Comparison of ENCODE assay signal across 8 cellular contexts in the genomic region with DNA sequence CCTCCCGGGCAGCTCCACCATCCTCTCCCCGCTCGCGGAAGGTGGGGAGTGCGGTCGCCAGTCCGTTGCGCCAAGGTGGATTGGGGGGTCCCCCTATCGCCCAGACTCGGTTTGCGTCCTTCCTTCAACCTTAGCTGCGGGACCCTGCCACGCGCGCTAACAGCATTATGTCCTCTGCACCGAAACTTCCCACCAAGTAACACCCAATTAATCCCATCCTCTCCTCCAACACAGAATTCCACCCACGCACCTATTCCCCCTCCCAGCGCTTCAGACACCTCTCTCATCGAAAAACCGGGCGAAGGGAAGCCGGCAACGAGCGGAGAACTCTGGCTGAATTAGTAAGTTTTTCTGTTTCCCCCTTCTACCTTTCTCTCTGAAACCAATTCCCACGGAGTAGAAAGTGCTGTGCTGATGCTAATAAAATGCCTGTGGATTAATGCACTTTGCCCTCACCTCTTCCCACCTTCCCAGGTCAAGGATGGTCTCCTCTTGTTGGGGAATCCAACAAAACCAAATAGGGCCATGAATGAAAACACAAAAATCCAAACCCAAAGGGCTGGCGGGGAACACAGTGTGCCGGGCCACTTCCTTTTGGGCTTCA. TPM values are rescaled to one million over a fixed set of nuclear protein-coding genes. Genes with fewer than 3 reads are reported as not detected.
DNase-seq lines count a peak whose midpoint lies in the region; ATAC-seq and TF ChIP-seq lines count a peak whose summit lies in the region.

No MANE protein-coding gene starts in this region.

- peaks cover 15% of the 10 kb centered on the region for H3K4me1 Mint-ChIP-seq in activated CD4-positive, alpha-beta T cell treated with anti-CD3 and anti-CD28 coated beads, Interleukin-2, amount 10 ng/mL, durations not matched to agents 24 days and 14 days
- peaks cover 38% of the 10 kb centered on the region for H3K4me1 Mint-ChIP-seq in activated CD8-positive, alpha-beta T cell treated with anti-CD3 and anti-CD28 coated beads for 36 hours (ENCODE audit: low read depth)

- H3K36me3 ChIP-seq in kidney epithelial cell (ENCODE audit: control insufficient read depth, insufficient read depth, low read length) (no peaks in the 10 kb centered on the region), thoracic aorta (no peaks in the 10 kb centered on the region)

- H3K27me3 ChIP-seq in kidney epithelial cell (ENCODE audit: control insufficient read depth, insufficient read depth, low read length): no peaks in the 10 kb centered on the region
- H3K27me3 ChIP-seq in thoracic aorta (replicated peaks; ENCODE audit: insufficient read depth): no peaks in the 10 kb centered on the region

- peaks cover 5% of the 10 kb centered on the region for H3K36me3 Mint-ChIP-seq in activated CD4-positive, alpha-beta T cell treated with anti-CD3 and anti-CD28 coated beads, Interleukin-2, amount 10 ng/mL, durations not matched to agents 24 days and 14 days (ENCODE audit: low read depth)
- no peaks in the 10 kb centered on the region for H3K36me3 Mint-ChIP-seq in activated CD8-positive, alpha-beta T cell treated with anti-CD3 and anti-CD28 coated beads for 36 hours (ENCODE audit: low read depth)

- intact Hi-C loops in activated CD4-positive, alpha-beta T cell treated with anti-CD3 and anti-CD28 coated beads, Interleukin-2, amount 10 ng/mL, durations not matched to agents 24 days and 14 days (cut with micrococcal nuclease): loop anchor here (1.0 to 2.0 kb wide), 4 partner anchors 9 to 55 kb away; partner anchors contain the start of gene HOXA9
- intact Hi-C loops in activated CD8-positive, alpha-beta T cell treated with anti-CD3 and anti-CD28 coated beads for 36 hours (cut with micrococcal nuclease): no loop called here

- H3K4me3 ChIP-seq in kidney epithelial cell (ENCODE audit: low read depth, low read length): peak overlapping the region; percentile 71
- H3K4me3 ChIP-seq in thoracic aorta: peak overlapping the region; percentile 71

- TF ChIP-seq CTCF in activated CD8-positive, alpha-beta T cell treated with anti-CD3 and anti-CD28 coated beads for 36 hours (IDR thresholded peaks at IDR 0.05): no peak
- TF ChIP-seq CTCF in kidney epithelial cell (IDR thresholded peaks at IDR 0.05; ENCODE audit: insufficient read depth, low read length, poor library complexity, severe bottlenecking) (no peak), thoracic aorta (IDR thresholded peaks at IDR 0.05) (no peak)

- H3K27me3 Mint-ChIP-seq in activated CD4-positive, alpha-beta T cell treated with anti-CD3 and anti-CD28 coated beads, Interleukin-2, amount 10 ng/mL, durations not matched to agents 24 days and 14 days: peaks cover 84% of the 10 kb centered on the region
- peaks cover 87% of the 10 kb centered on the region for H3K27me3 Mint-ChIP-seq in activated CD8-positive, alpha-beta T cell treated with anti-CD3 and anti-CD28 coated beads for 36 hours

- H3K9me3 ChIP-seq in thoracic aorta: no peaks in the 10 kb centered on the region

- peak; percentile 58 for DNase-seq in activated CD4-positive, alpha-beta T cell treated with anti-CD3 and anti-CD28 coated beads, Interleukin-2, amount 10 ng/mL, durations not matched to agents 24 days and 14 days
- DNase-seq in activated CD4-positive, alpha-beta T cell treated with anti-CD3 and anti-CD28 coated beads for 1 hour: no peak
- DNase-seq in activated CD8-positive, alpha-beta T cell treated with anti-CD3 and anti-CD28 coated beads for 36 hours: no peak
- DNase-seq in kidney epithelial cell (ENCODE audit: low read depth) (no peak), thoracic aorta (ENCODE audit: low spot score) (no peak), putamen (ENCODE audit: low spot score) (no peak)

- peaks cover 14 to 59% of the 10 kb centered on the region in 2 donors for H3K4me1 ChIP-seq in thoracic aorta (ENCODE audit: control insufficient read depth in 1 of 2, low read depth in 2 of 2)

- CTCF ChIA-PET in activated CD8-positive, alpha-beta T cell treated with anti-CD3 and anti-CD28 coated beads for 36 hours (lab: Charles Lee): interaction anchor here (0.8 to 6.2 kb wide), 13 partner anchors 10 to 469 kb away, joined by 3 to 63 read pairs (median 6); no protein-coding TSS in a partner anchor

- POLR2A ChIA-PET in activated CD8-positive, alpha-beta T cell treated with anti-CD3 and anti-CD28 coated beads for 36 hours (lab: Charles Lee): no interaction called here

- peak overlapping the region; percentile 62 to 85 for H3K27ac ChIP-seq in thoracic aorta

- no peaks in the 10 kb centered on the region for H3K9me3 Mint-ChIP-seq in activated CD4-positive, alpha-beta T cell treated with anti-CD3 and anti-CD28 coated beads, Interleukin-2, amount 10 ng/mL, durations not matched to agents 24 days and 14 days
- H3K9me3 Mint-ChIP-seq in activated CD8-positive, alpha-beta T cell treated with anti-CD3 and anti-CD28 coated beads for 36 hours: no peaks in the 10 kb centered on the region

- H3K27ac Mint-ChIP-seq in activated CD4-positive, alpha-beta T cell treated with anti-CD3 and anti-CD28 coated beads, Interleukin-2, amount 10 ng/mL, durations not matched to agents 24 days and 14 days: peak overlapping the region; percentile 25
- no peak overlapping the region for H3K27ac Mint-ChIP-seq in activated CD8-positive, alpha-beta T cell treated with anti-CD3 and anti-CD28 coated beads for 36 hours

- H3K4me3 Mint-ChIP-seq in activated CD4-positive, alpha-beta T cell treated with anti-CD3 and anti-CD28 coated beads, Interleukin-2, amount 10 ng/mL, durations not matched to agents 24 days and 14 days: peak overlapping the region; percentile 69
- peak overlapping the region; percentile 59 for H3K4me3 Mint-ChIP-seq in activated CD8-positive, alpha-beta T cell treated with anti-CD3 and anti-CD28 coated beads for 36 hours

- no peak for ATAC-seq in activated CD8-positive, alpha-beta T cell treated with anti-CD3 and anti-CD28 coated beads for 36 hours
- ATAC-seq in thoracic aorta (ENCODE audit: insufficient number of reproducible peaks, low FRiP score, low read depth) (no peak), GM19455 (IDR thresholded peaks at IDR 0.05; ENCODE audit: unreplicated experiment) (no peak), GM21390 (IDR thresholded peaks at IDR 0.05; ENCODE audit: unreplicated experiment) (no peak)

RNA-seq across cellular contexts. Expression of gene HOXA3, which starts 0.9 kb away (rescaled TPM):
- not detected in 2 replicates for total RNA-seq in activated CD4-positive, alpha-beta T cell treated with anti-CD3 and anti-CD28 coated beads, Interleukin-2, amount 10 ng/mL, durations not matched to agents 24 days and 14 days
- total RNA-seq in activated CD8-positive, alpha-beta T cell treated with anti-CD3 and anti-CD28 coated beads for 36 hours: not detected
- 17.3 and 26.4 TPM in 2 replicates for total RNA-seq in kidney epithelial cell
- 10 to 100 TPM in 1 of 2 donors, 1 to 10 TPM in 1; 6.5 to 29.3 TPM for total RNA-seq in thoracic aorta

RNA-seq across cellular contexts. Expression of gene HOXA6, which starts 3.9 kb away (rescaled TPM):
- not detected in 2 replicates for total RNA-seq in activated CD4-positive, alpha-beta T cell treated with anti-CD3 and anti-CD28 coated beads, Interleukin-2, amount 10 ng/mL, durations not matched to agents 24 days and 14 days
- not detected for total RNA-seq in activated CD8-positive, alpha-beta T cell treated with anti-CD3 and anti-CD28 coated beads for 36 hours
- 4.8 and 10.5 TPM in 2 replicates for total RNA-seq in kidney epithelial cell
- total RNA-seq in thoracic aorta: not detected

RNA-seq across cellular contexts. Expression of gene HOXA7, which starts 5.0 kb away (rescaled TPM):
- total RNA-seq in activated CD4-positive, alpha-beta T cell treated with anti-CD3 and anti-CD28 coated beads, Interleukin-2, amount 10 ng/mL, durations not matched to agents 24 days and 14 days: not detected in 2 replicates
- total RNA-seq in activated CD8-positive, alpha-beta T cell treated with anti-CD3 and anti-CD28 coated beads for 36 hours: not detected
- total RNA-seq in kidney epithelial cell: 28.8 and 34.2 TPM in 2 replicates
- total RNA-seq in thoracic aorta: under 1 TPM; 0.28 to 0.54 TPM

RNA-seq across cellular contexts. Expression of gene HOXA5, which starts 8.0 kb away (rescaled TPM):
- not detected in 2 replicates for total RNA-seq in activated CD4-positive, alpha-beta T cell treated with anti-CD3 and anti-CD28 coated beads, Interleukin-2, amount 10 ng/mL, durations not matched to agents 24 days and 14 days
- total RNA-seq in activated CD8-positive, alpha-beta T cell treated with anti-CD3 and anti-CD28 coated beads for 36 hours: not detected
- total RNA-seq in kidney epithelial cell: 18.8 and 19.1 TPM in 2 replicates
- total RNA-seq in thoracic aorta: 1 to 10 TPM in 1 of 2 donors, under 1 TPM in 1; 0.35 to 1.2 TPM

RNA-seq across cellular contexts. Expression of gene HOXA9, which starts 13.9 kb away (rescaled TPM):
- total RNA-seq in activated CD4-positive, alpha-beta T cell treated with anti-CD3 and anti-CD28 coated beads, Interleukin-2, amount 10 ng/mL, durations not matched to agents 24 days and 14 days: not detected in 2 replicates
- not detected for total RNA-seq in activated CD8-positive, alpha-beta T cell treated with anti-CD3 and anti-CD28 coated beads for 36 hours
- total RNA-seq in kidney epithelial cell (46.5 and 53.7 TPM in 2 replicates), thoracic aorta (not detected)

Comparison
In these comparisons a context has a peak if more than half of its experiments do, and no peak if none do; other contexts are left out.
1. RNA of gene HOXA7, which starts 5.0 kb away (total RNA-seq): 28.8 to 34.2 TPM in kidney epithelial cell; 0.28 to 0.54 TPM in thoracic aorta, not detected in activated CD4-positive, alpha-beta T cell treated with anti-CD3 and anti-CD28 coated beads, Interleukin-2, amount 10 ng/mL, durations not matched to agents 24 days and 14 days and not detected in activated CD8-positive, alpha-beta T cell treated with anti-CD3 and anti-CD28 coated beads for 36 hours; every median in the first group is over 10 times any median in the second.